ENCODE assay signal across 17 cellular contexts in the genomic region with DNA sequence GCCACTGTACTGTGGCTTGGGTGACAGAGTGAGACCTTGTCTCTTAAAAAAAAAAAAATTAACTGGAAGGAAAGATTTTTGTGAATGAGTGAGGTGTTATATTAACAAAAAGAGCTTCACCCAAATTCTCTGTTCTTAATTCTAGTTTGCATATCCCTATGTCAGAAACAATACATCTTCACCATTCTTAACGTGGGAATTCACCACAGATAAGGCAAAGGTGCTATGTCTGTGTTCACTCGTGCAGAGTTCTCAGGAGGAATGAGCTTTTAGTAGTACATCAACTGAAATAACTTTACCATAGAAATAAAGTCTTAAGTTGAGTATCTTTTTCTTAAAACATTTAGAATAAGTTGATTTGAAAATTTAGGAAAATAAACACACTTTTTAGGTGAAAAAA.
"Had no signal": no experiment of that assay in that cellular context is flagged by ENCODE, and none has a peak within 500 bp of the region (broad histone marks: within the 10 kb centered on the region; RNA-seq: fewer than 3 reads in every experiment).

No MANE protein-coding gene starts in this region.

- H3K4me2 ChIP-seq: neural progenitor cell had no signal

- H3K36me3 ChIP-seq: neural progenitor cell, ovary had no signal

- H3K4me3 ChIP-seq: dorsolateral prefrontal cortex, lung, neural progenitor cell, ovary had no signal

- H3K9ac ChIP-seq: neural progenitor cell had no signal

- H3K27me3 ChIP-seq: dorsolateral prefrontal cortex, neural progenitor cell, ovary had no signal

- ATAC-seq: left ventricle myocardium superior; natural killer cell treated with Interleukin-12 subunit alpha and Interleukin-12 subunit beta and Interleukin-15 and Interleukin-18, amount 100 ng/mL, for 72 hours had no signal

- H2AFZ ChIP-seq: neural progenitor cell had no signal

- H3K9me3 ChIP-seq: ovary had no signal

- H3K27ac ChIP-seq: neural progenitor cell, ovary had no signal

- DNase-seq: cortex of kidney; dorsolateral prefrontal cortex; effector CD8-positive, alpha-beta T cell; immature natural killer cell; left ventricle myocardium superior; mesenchymal stem cell; midbrain; nucleus accumbens; ovary; right cardiac atrium; small intestine; stimulated activated CD4-positive, alpha-beta T cell treated with anti-CD3 and anti-CD28 coated beads, Interleukin-2, amount 100 ng/mL, for 48 hours; stimulated activated naive CD4-positive, alpha-beta T cell treated with Interleukin-2 at 50 U/mL for 16 hours; trophoblast cell had no signal
